10 cellular contexts compared by ENCODE assay signal in genomic region chr7:105257338-105257737, GRCh38.
DNase-seq lines count a peak whose midpoint lies in the region; ATAC-seq and TF ChIP-seq lines count a peak whose summit lies in the region.
"Had no signal": no experiment of that assay in that cellular context is flagged by ENCODE, and none has a peak within 500 bp of the region (broad histone marks: within the 10 kb centered on the region; RNA-seq: fewer than 3 reads in every experiment).

No MANE protein-coding gene starts in this region.

- CTCF ChIA-PET in activated B cell treated with CpG ODN at 0.5 μM for 24 hours (lab: Charles Lee) = no interaction called here

- peaks cover 52% of the 10 kb centered on the region for H3K4me1 Mint-ChIP-seq in activated B cell treated with CpG ODN at 0.5 μM for 24 hours

- H3K4me3 Mint-ChIP-seq in activated B cell treated with CpG ODN at 0.5 μM for 24 hours = no peak overlapping the region

- no peaks in the 10 kb centered on the region for H3K27me3 Mint-ChIP-seq in activated B cell treated with CpG ODN at 0.5 μM for 24 hours

- POLR2A ChIA-PET in activated B cell treated with CpG ODN at 0.5 μM for 24 hours (lab: Charles Lee) = no interaction called here

- H3K36me3 Mint-ChIP-seq in activated B cell treated with CpG ODN at 0.5 μM for 24 hours (ENCODE audit: low read depth) = peaks cover 8% of the 10 kb centered on the region

- no peaks in the 10 kb centered on the region for H3K36me3 ChIP-seq in psoas muscle (ENCODE audit: insufficient read depth in 1 of 2, low read depth in 1 of 2)
- H3K36me3 ChIP-seq in effector memory CD4-positive, alpha-beta T cell (ENCODE audit: control insufficient read depth, insufficient read depth, low read length) = no peaks in the 10 kb centered on the region
- H3K36me3 ChIP-seq: thyroid gland had no signal

- no peak overlapping the region for H3K4me3 ChIP-seq in psoas muscle
- no peak overlapping the region for H3K4me3 ChIP-seq in effector memory CD4-positive, alpha-beta T cell (ENCODE audit: insufficient read depth, low read depth, low read length, poor library complexity, severe bottlenecking)
- H3K4me3 ChIP-seq: thyroid gland had no signal

- no peak for ATAC-seq in activated B cell treated with CpG ODN at 0.5 μM for 24 hours (ENCODE audit: low read depth)
- ATAC-seq in psoas muscle = no peak
- ATAC-seq in HG03095 (IDR thresholded peaks at IDR 0.05; ENCODE audit: unreplicated experiment) = no peak

- peak overlapping the region; percentile 3 for H3K27ac Mint-ChIP-seq in activated B cell treated with CpG ODN at 0.5 μM for 24 hours

- H3K9me3 Mint-ChIP-seq in activated B cell treated with CpG ODN at 0.5 μM for 24 hours = no peaks in the 10 kb centered on the region

- TF ChIP-seq CTCF in activated B cell treated with CpG ODN at 0.5 μM for 24 hours (IDR thresholded peaks at IDR 0.05) (no peak), psoas muscle (IDR thresholded peaks at IDR 0.05) (no peak)

- 3 to 6% (median 5%) methylated on average over 1 of the region's 1 CpG for WGBS in psoas muscle, 3 donors

- DNase-seq in NCI-H1417 (lab: John Stamatoyannopoulos, UW) = peak in 2 of 3 experiments; percentile 39 to 59
- DNase-seq in NCI-H1417 treated with DMSO at 0.1 percent for 48 hours (lab: John Stamatoyannopoulos, UW) = no peak
- DNase-seq in NCI-H2029 treated with DMSO at 0.1 percent for 48 hours (lab: John Stamatoyannopoulos, UW) = peak; percentile 33
- DNase-seq in activated B cell treated with CpG ODN at 0.5 μM for 24 hours = no peak
- no peak for DNase-seq in psoas muscle
- DNase-seq in activated CD8-positive, alpha-beta memory T cell treated with anti-CD3 and anti-CD28 coated beads for 24 hours = no peak
- DNase-seq in effector memory CD4-positive, alpha-beta T cell = no peak
- DNase-seq: T-helper 1 cell, thyroid gland had no signal

- peaks cover 28% of the 10 kb centered on the region for H3K4me1 ChIP-seq in psoas muscle
- no peaks in the 10 kb centered on the region for H3K4me1 ChIP-seq in effector memory CD4-positive, alpha-beta T cell (ENCODE audit: control insufficient read depth, insufficient read depth, low read length, poor library complexity, severe bottlenecking)

- H3K27ac ChIP-seq in psoas muscle = peak overlapping the region; percentile 36
- no peak overlapping the region for H3K27ac ChIP-seq in effector memory CD4-positive, alpha-beta T cell (ENCODE audit: insufficient read depth, low read length, poor library complexity, severe bottlenecking)

- intact Hi-C loops in activated B cell treated with CpG ODN at 0.5 μM for 24 hours (cut with micrococcal nuclease) = no loop called here
- intact Hi-C loops in psoas muscle (cut with DNase I) = no loop called here

- H3K9me3 ChIP-seq in psoas muscle = peaks cover 9% of the 10 kb centered on the region
- no peaks in the 10 kb centered on the region for H3K9me3 ChIP-seq in effector memory CD4-positive, alpha-beta T cell (ENCODE audit: control insufficient read depth, low read length)
- H3K9me3 ChIP-seq: thyroid gland had no signal

- H3K27me3 ChIP-seq in psoas muscle (ENCODE audit: insufficient read depth in 3 of 3, low read length in 2 of 3) = no peaks in the 10 kb centered on the region
- no peaks in the 10 kb centered on the region for H3K27me3 ChIP-seq in effector memory CD4-positive, alpha-beta T cell (replicated peaks; ENCODE audit: control insufficient read depth, insufficient read depth, low read length, poor library complexity, severe bottlenecking)
- H3K27me3 ChIP-seq: thyroid gland had no signal

Comparison
In these comparisons a context has a peak if more than half of its experiments do, and no peak if none do; other contexts are left out.
1. DNase-seq: peak in NCI-H1417 (2 of 3) and NCI-H2029 treated with DMSO at 0.1 percent for 48 hours (single experiment); none in NCI-H1417 treated with DMSO at 0.1 percent for 48 hours (single experiment), activated B cell treated with CpG ODN at 0.5 μM for 24 hours (single experiment), psoas muscle (0 of 2), activated CD8-positive, alpha-beta memory T cell treated with anti-CD3 and anti-CD28 coated beads for 24 hours (single experiment) and effector memory CD4-positive, alpha-beta T cell (0 of 3).